Comparison of ENCODE assay signal across 1 cellular context in the genomic region with DNA sequence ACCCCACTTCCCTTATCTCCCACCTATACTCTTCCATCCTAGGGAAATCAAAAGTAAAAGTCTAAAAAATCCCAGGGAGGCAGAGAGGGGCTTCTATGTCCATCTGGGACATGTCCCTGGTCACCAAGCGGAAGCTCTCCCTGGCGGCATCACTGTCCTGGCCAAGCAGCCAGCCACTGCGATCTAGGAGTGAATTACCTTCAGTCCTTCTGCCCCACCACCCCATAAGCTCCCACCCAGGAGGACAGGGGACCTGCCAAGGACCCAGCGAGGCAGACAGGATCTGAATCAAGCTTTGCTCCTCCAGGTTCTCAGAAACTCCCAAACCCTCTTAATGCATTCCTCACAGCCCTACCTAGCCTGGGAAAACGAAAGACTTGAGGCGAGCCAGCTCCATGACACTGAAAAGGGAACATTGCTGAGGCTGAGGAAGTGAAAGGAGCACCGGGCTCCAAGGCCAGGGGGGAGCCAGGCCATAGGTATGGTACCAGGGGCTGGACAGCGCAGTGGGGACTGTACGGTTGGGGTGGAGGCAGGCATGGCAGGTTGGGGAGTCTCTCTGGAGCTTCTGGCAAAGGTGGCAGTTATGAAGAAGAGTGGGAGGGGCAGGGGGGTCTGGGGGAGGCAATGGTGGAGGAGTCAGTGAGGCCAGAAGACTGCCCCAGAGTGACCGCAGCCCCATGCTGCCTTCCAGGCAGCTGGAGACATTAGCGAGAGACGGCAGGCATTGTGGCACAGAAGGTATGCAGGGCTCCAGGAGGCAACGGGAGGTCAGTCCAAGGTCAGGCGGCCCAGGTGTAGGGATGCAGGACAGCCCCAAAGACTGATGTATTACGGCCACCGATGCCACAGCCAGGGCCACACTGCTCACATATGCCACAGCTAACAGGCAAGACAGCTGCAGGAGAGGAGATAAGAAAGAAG.
TF ChIP-seq lines count a peak whose summit lies in the region.

No MANE protein-coding gene starts in this region.

TF ChIP-seq in HepG2, 621 proteins besides CTCF, POLR2A, EP300 and RAD21:
- TF ChIP-seq, protein P1, sequence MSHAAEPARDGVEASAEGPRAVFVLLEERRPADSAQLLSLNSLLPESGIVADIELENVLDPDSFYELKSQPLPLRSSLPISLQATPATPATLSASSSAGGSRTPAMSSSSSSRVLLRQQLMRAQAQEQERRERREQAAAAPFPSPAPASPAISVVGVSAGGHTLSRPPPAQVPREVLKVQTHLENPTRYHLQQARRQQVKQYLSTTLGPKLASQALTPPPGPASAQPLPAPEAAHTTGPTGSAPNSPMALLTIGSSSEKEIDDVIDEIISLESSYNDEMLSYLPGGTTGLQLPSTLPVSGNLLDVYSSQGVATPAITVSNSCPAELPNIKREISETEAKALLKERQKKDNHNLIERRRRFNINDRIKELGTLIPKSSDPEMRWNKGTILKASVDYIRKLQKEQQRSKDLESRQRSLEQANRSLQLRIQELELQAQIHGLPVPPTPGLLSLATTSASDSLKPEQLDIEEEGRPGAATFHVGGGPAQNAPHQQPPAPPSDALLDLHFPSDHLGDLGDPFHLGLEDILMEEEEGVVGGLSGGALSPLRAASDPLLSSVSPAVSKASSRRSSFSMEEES (CRISPR knock-in tag; IDR thresholded peaks at IDR 0.05), result no peak
- TF ChIP-seq, protein P2, sequence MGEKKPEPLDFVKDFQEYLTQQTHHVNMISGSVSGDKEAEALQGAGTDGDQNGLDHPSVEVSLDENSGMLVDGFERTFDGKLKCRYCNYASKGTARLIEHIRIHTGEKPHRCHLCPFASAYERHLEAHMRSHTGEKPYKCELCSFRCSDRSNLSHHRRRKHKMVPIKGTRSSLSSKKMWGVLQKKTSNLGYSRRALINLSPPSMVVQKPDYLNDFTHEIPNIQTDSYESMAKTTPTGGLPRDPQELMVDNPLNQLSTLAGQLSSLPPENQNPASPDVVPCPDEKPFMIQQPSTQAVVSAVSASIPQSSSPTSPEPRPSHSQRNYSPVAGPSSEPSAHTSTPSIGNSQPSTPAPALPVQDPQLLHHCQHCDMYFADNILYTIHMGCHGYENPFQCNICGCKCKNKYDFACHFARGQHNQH (CRISPR knock-in tag; IDR thresholded peaks at IDR 0.05), result no peak
- no peak for TF ChIP-seq SRSF1 (optimal IDR thresholded peaks at IDR 0.05; ENCODE audit: low read depth, low read length)
- TF ChIP-seq, protein P3, sequence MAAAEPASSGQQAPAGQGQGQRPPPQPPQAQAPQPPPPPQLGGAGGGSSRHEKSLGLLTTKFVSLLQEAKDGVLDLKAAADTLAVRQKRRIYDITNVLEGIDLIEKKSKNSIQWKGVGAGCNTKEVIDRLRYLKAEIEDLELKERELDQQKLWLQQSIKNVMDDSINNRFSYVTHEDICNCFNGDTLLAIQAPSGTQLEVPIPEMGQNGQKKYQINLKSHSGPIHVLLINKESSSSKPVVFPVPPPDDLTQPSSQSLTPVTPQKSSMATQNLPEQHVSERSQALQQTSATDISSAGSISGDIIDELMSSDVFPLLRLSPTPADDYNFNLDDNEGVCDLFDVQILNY (CRISPR knock-in tag; conservative IDR thresholded peaks at IDR 0.05), result no peak
- TF ChIP-seq RBFOX2 (IDR thresholded peaks at IDR 0.05; ENCODE audit: low read depth, low read length), result peak; percentile 46
- TF ChIP-seq, protein P4, sequence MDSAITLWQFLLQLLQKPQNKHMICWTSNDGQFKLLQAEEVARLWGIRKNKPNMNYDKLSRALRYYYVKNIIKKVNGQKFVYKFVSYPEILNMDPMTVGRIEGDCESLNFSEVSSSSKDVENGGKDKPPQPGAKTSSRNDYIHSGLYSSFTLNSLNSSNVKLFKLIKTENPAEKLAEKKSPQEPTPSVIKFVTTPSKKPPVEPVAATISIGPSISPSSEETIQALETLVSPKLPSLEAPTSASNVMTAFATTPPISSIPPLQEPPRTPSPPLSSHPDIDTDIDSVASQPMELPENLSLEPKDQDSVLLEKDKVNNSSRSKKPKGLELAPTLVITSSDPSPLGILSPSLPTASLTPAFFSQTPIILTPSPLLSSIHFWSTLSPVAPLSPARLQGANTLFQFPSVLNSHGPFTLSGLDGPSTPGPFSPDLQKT (CRISPR knock-in tag; IDR thresholded peaks at IDR 0.05; ENCODE audit: borderline replicate concordance), result no peak
- TF ChIP-seq SMAD9 (CRISPR knock-in tag; IDR thresholded peaks at IDR 0.05), result no peak
- TF ChIP-seq HNRNPL (IDR thresholded peaks at IDR 0.05; ENCODE audit: low read depth, low read length), result no peak
